ENCODE assay signal across 12 cellular contexts in the genomic region with DNA sequence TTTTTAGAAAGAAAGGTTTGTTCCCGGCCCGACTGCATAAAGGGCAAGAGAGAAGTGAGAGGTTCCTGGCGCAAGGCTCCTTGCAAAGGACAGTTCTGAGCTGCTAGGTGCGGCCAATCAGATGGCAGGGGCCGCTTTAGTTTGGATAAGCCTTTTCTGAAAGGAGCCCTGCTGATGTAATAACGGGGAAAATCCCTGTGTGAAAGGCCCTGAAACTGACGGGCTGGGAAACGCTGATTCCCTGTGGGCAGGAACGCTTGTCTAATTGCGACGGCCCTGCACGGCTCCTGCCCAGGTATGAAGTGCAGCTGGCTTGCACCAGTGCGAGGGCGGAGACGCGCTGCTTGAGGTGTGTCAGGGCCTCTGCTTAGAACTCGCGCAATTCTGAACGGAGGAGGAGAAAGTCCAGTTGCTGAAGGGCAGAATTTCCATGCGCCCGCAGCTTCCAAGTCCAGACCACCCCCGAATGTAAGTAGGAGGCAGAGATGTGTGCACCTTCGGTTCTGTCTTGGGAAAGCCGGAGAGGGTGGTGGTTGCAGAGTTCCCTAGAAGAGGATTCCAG. TPM values are rescaled to one million over a fixed set of nuclear protein-coding genes. Genes with fewer than 3 reads are reported as not detected.
DNase-seq lines count a peak whose midpoint lies in the region; ATAC-seq, FAIRE-seq and TF ChIP-seq lines count a peak whose summit lies in the region.
"Had no signal": no experiment of that assay in that cellular context is flagged by ENCODE, and none has a peak within 500 bp of the region (broad histone marks: within the 10 kb centered on the region; RNA-seq: fewer than 3 reads in every experiment).

No MANE protein-coding gene starts in this region.

- H3K4me3 ChIP-seq in H1 (ENCODE audit: extremely low read depth in 1 of 4, insufficient read depth in 2 of 4, low read depth in 3 of 4, low read length in 4 of 4) (peak overlapping the region in 1 of 4 experiments; percentile 23; a peak in 2 of 8 replicates), mucosa of descending colon (peak overlapping the region; percentile 19)

- no peak for TF ChIP-seq RAD21 in H1 (IDR thresholded peaks at IDR 0.05 in 1 of 2, conservative IDR thresholded peaks at IDR 0.05 in 1 of 2; ENCODE audit: low read depth in 2 of 2, low read length in 2 of 2)

- H4K8ac ChIP-seq in H1 (ENCODE audit: extremely low read depth, insufficient read depth, low read length) = no peak overlapping the region

- H3K4me1 ChIP-seq in H1 (replicated peaks in 1 of 4; ENCODE audit: control insufficient read depth in 3 of 4, insufficient read depth in 4 of 4, low read length in 3 of 4) = peaks cover 0 to 8% (median 5%) of the 10 kb centered on the region in 4 experiments; a peak in 6 of 7 replicates
- peaks cover 9% of the 10 kb centered on the region for H3K4me1 ChIP-seq in mucosa of descending colon (ENCODE audit: low read depth)

- H3K9ac ChIP-seq in H1 (replicated peaks in 1 of 4; ENCODE audit: extremely low read depth in 1 of 4, low read depth in 3 of 4, low read length in 3 of 4) = peak overlapping the region in 1 of 4 experiments; percentile 10; a peak in 1 of 7 replicates

- H3K36me3 ChIP-seq in H1 (ENCODE audit: control insufficient read depth in 2 of 4, insufficient read depth in 4 of 4, low read length in 3 of 4) (no peaks in the 10 kb centered on the region), mucosa of descending colon (ENCODE audit: low read depth) (no peaks in the 10 kb centered on the region)

- H2BK20ac ChIP-seq in H1 (ENCODE audit: low read length) = peak overlapping the region; percentile 49; the same call in 1 of the 2 replicates

- H2BK120ac ChIP-seq in H1 (replicated peaks; ENCODE audit: low read depth, low read length) = no peak overlapping the region

- H3K4ac ChIP-seq in H1 (replicated peaks; ENCODE audit: insufficient read length, low read depth, low read length) = no peak overlapping the region

- H4K20me1 ChIP-seq in H1 (replicated peaks in 1 of 2; ENCODE audit: control insufficient read depth in 1 of 2, insufficient read depth in 2 of 2, low read length in 2 of 2) = no peaks in the 10 kb centered on the region

- TF ChIP-seq CTCF in 22Rv1 (IDR thresholded peaks at IDR 0.05) = no peak
- no peak for TF ChIP-seq CTCF in H1 (IDR thresholded peaks at IDR 0.05; ENCODE audit: control extremely low read depth in 1 of 3, insufficient read depth in 1 of 3, low read depth in 1 of 3, low read length in 3 of 3)
- TF ChIP-seq CTCF in mucosa of descending colon (IDR thresholded peaks at IDR 0.05) = no peak

- peak overlapping the region in 1 of 2 experiments; percentile 55; a peak in 1 of 4 replicates for H3K4me2 ChIP-seq in H1 (ENCODE audit: insufficient read depth in 1 of 2, low read depth in 2 of 2, low read length in 2 of 2)

- H3K23me2 ChIP-seq in H1 (ENCODE audit: low read depth, low read length) = peaks cover 3% of the 10 kb centered on the region; the same call in 1 of the 2 replicates

- no peaks in the 10 kb centered on the region for H3K27me3 ChIP-seq in H1 (replicated peaks in 1 of 4; ENCODE audit: control insufficient read depth in 3 of 4, extremely low read depth in 1 of 4, insufficient read depth in 3 of 4, low read length in 3 of 4)

- H3K56ac ChIP-seq in H1 (replicated peaks; ENCODE audit: insufficient read length, low read depth, low read length) = no peak overlapping the region

- peak; percentile 91 for ATAC-seq in mucosa of descending colon
- ATAC-seq in HG03439 (IDR thresholded peaks at IDR 0.05; ENCODE audit: unreplicated experiment) = no peak
- ATAC-seq in activated CD4-positive, CD25-positive, alpha-beta regulatory T cell treated with anti-CD3 and anti-CD28 coated beads, Interleukin-2, amount 50 U/mL, for 24 hours = no peak
- ATAC-seq in GM21619 (IDR thresholded peaks at IDR 0.05; ENCODE audit: unreplicated experiment) = no peak
- no peak for ATAC-seq in GM21786 (IDR thresholded peaks at IDR 0.05; ENCODE audit: unreplicated experiment)
- ATAC-seq: naive thymus-derived CD8-positive, alpha-beta T cell had no signal

- no peak overlapping the region for H3K14ac ChIP-seq in H1 (ENCODE audit: insufficient read length)

- H2AK5ac ChIP-seq in H1 (ENCODE audit: low read depth, low read length) = no peak overlapping the region

- DNase-seq in NCI-H146 (lab: John Stamatoyannopoulos, UW) = peak; percentile 91
- DNase-seq in H1 (ENCODE audit: low read depth in 1 of 2, low spot score in 2 of 2) = peak in 1 of 2 experiments; percentile 52
- peak; percentile 90 for DNase-seq in mucosa of descending colon
- DNase-seq: dermis blood vessel endothelial cell; naive thymus-derived CD8-positive, alpha-beta T cell; NK-92 treated with Interleukin-12 subunit alpha and Interleukin-12 subunit beta, amount 100 ng/mL, for 24 hours; stimulated activated CD8-positive, alpha-beta memory T cell treated with anti-CD3 and anti-CD28 coated beads, Interleukin-4, amount 100 ng/mL, for 48 hours had no signal

- peak overlapping the region; percentile 49; the same call in 1 of the 2 replicates for H3K18ac ChIP-seq in H1 (ENCODE audit: extremely low read depth, low read length)

- no peaks in the 10 kb centered on the region for H3K79me2 ChIP-seq in H1 (ENCODE audit: control insufficient read depth in 1 of 2, insufficient read depth in 2 of 2, low read length in 2 of 2)

- intact Hi-C loops in mucosa of descending colon (cut with DNase I, micrococcal nuclease) = no loop called here

- no peaks in the 10 kb centered on the region for H3K79me1 ChIP-seq in H1 (ENCODE audit: low read depth, low read length)

- peak overlapping the region; percentile 92 for H3K27ac ChIP-seq in 22Rv1
- H3K27ac ChIP-seq in H1 (ENCODE audit: low read depth, low read length) = no peak overlapping the region

- no peak overlapping the region for H2BK15ac ChIP-seq in H1 (ENCODE audit: low read length)

- FAIRE-seq in H1 (lab: Jason Lieb, UNC) = no peak

- no peak for TF ChIP-seq EP300 in H1 (IDR thresholded peaks at IDR 0.05; ENCODE audit: borderline replicate concordance in 1 of 2, low read depth in 2 of 2, low read length in 2 of 2)

- peak overlapping the region; percentile 71; the same call in 1 of the 2 replicates for H2BK5ac ChIP-seq in H1 (ENCODE audit: low read depth, low read length)

- H3K9me3 ChIP-seq in H1 (ENCODE audit: insufficient read depth in 2 of 2, low read depth in 1 of 2, low read length in 1 of 2) (no peaks in the 10 kb centered on the region), mucosa of descending colon (no peaks in the 10 kb centered on the region)

- 74% methylated on average over 24 of the region's 24 CpGs; no CpG with 5 or more reads in 1 of the 2 experiments for WGBS in H1 (ENCODE audit: extremely low coverage in 1 of 2, insufficient coverage in 1 of 2, insufficient read length in 1 of 2, insufficient replicate concordance in 2 of 2, low coverage in 1 of 2, low lambda C conversion rate in 2 of 2, missing lambda C conversion rate in 1 of 2), 2 experiments

- no peak overlapping the region for H4K91ac ChIP-seq in H1 (replicated peaks; ENCODE audit: insufficient read length, low read length)

- no peak overlapping the region for H2BK12ac ChIP-seq in H1 (ENCODE audit: low read depth, low read length)

- H2AFZ ChIP-seq in H1 (ENCODE audit: low read length) = peak overlapping the region; percentile 68

- TF ChIP-seq POLR2A in H1 (IDR thresholded peaks at IDR 0.05; ENCODE audit: control extremely low read depth in 1 of 2, low read depth in 2 of 2, low read length in 2 of 2) = no peak

- CTCF ChIA-PET in H1 (lab: Charles Lee; ENCODE audit: partially characterized antibody) = no interaction called here

- H4K5ac ChIP-seq in H1 (ENCODE audit: insufficient read length, low read depth, low read length) = no peak overlapping the region

- POLR2A ChIA-PET in H1 (lab: Charles Lee; ENCODE audit: partially characterized antibody) = interaction anchor here (0.9 to 1.4 kb wide), 2 partner anchors 15 to 92 kb away, joined by 3 to 4 read pairs; partner anchors contain the start of gene ATE1

- H3K23ac ChIP-seq in H1 (ENCODE audit: insufficient read length) = no peak overlapping the region

TF ChIP-seq in H1, 55 proteins besides CTCF, POLR2A, EP300 and RAD21:
- TF ChIP-seq RBBP5 (IDR thresholded peaks at IDR 0.05; ENCODE audit: borderline replicate concordance, low read depth, low read length) (0 out of 2 replicates have a peak, but pooled peaks have one; percentile 30), JUND (IDR thresholded peaks at IDR 0.05; ENCODE audit: low read length) (no peak)

RNA-seq across cellular contexts. Expression of gene TACC2, which starts 30.5 kb away (rescaled TPM):
- total RNA-seq in H1 (2021; fragmentation: NEBNext Ultra II Directional; extraction: Animal tissue kit (Norgen Biotek cat#: 25700)) = 46.6 and 48.5 TPM in 2 replicates
- 19.0 and 21.2 TPM in 2 replicates for polyA plus RNA-seq in H1 (2011; rRNA removed)
- 21.7 TPM for polyA plus RNA-seq in H1 (2011; cell fraction: cytosol; rRNA removed)
- 35.3 TPM for polyA plus RNA-seq in H1 (2011; cell fraction: nucleus; rRNA removed)
- 37.9 to 45.2 TPM (median 41.0 TPM) in 4 replicates for polyA plus RNA-seq in H1 (2012, experiment 1 of 2)
- polyA plus RNA-seq in H1 (2012, experiment 2 of 2) = 28.0 TPM
- polyA plus RNA-seq in H1 (2013, experiment 1 of 2) = 33.0 TPM
- 30.4 TPM for polyA plus RNA-seq in H1 (2013, experiment 2 of 2)
- 20.7 and 23.7 TPM in 2 replicates for polyA minus RNA-seq in H1 (2011; rRNA and poly(A)+ RNA removed)
- polyA minus RNA-seq in H1 (2011; cell fraction: cytosol; rRNA and poly(A)+ RNA removed) = 20.1 TPM
- polyA minus RNA-seq in H1 (2011; cell fraction: nucleus; rRNA and poly(A)+ RNA removed) = 39.3 TPM
- 100 to 1,000 TPM in 2 of 3 donors, 10 to 100 TPM in 1; 97.5 to 170 (median 133) TPM for total RNA-seq in mucosa of descending colon
- total RNA-seq: naive thymus-derived CD8-positive, alpha-beta T cell had no signal
- polyA plus RNA-seq: naive thymus-derived CD8-positive, alpha-beta T cell had no signal

RNA-seq across cellular contexts. Expression of gene NSMCE4A, which starts 44.5 kb away (rescaled TPM):
- 65.5 and 66.0 TPM in 2 replicates for total RNA-seq in H1 (2021; fragmentation: NEBNext Ultra II Directional; extraction: Animal tissue kit (Norgen Biotek cat#: 25700))
- 40.3 and 48.6 TPM in 2 replicates for polyA plus RNA-seq in H1 (2011; rRNA removed)
- polyA plus RNA-seq in H1 (2011; cell fraction: cytosol; rRNA removed) = 68.1 TPM
- 62.3 TPM for polyA plus RNA-seq in H1 (2011; cell fraction: nucleus; rRNA removed)
- polyA plus RNA-seq in H1 (2012, experiment 1 of 2) = 44.9 to 53.8 TPM (median 48.2 TPM) in 4 replicates
- polyA plus RNA-seq in H1 (2012, experiment 2 of 2) = 14.4 TPM
- 80.9 TPM for polyA plus RNA-seq in H1 (2013, experiment 1 of 2)
- 73.2 TPM for polyA plus RNA-seq in H1 (2013, experiment 2 of 2)
- polyA minus RNA-seq in H1 (2011; rRNA and poly(A)+ RNA removed) = 19.1 and 22.4 TPM in 2 replicates
- polyA minus RNA-seq in H1 (2011; cell fraction: cytosol; rRNA and poly(A)+ RNA removed) = 21.9 TPM
- polyA minus RNA-seq in H1 (2011; cell fraction: nucleus; rRNA and poly(A)+ RNA removed) = 32.6 TPM
- 10 to 100 TPM; 50.2 to 69.8 (median 62.2) TPM for total RNA-seq in mucosa of descending colon
